In genomic region chrX:97524997-97525396, GRCh38 we compare ENCODE assay signal across 23 cellular contexts.
A peak's percentile ranks its signal among the peaks of the same experiment; 100 is the strongest.
DNase-seq lines count a peak whose midpoint lies in the region; ATAC-seq, FAIRE-seq and TF ChIP-seq lines count a peak whose summit lies in the region.
"Had no signal": no experiment of that assay in that cellular context is flagged by ENCODE, and none has a peak within 500 bp of the region (broad histone marks: within the 10 kb centered on the region; RNA-seq: fewer than 3 reads in every experiment).

No MANE protein-coding gene starts in this region.

- no peak overlapping the region for H3K9ac ChIP-seq in neural progenitor cell

- no peaks in the 10 kb centered on the region for H3K79me2 ChIP-seq in neural progenitor cell (ENCODE audit: low read depth)

- in situ Hi-C loops in G401 (cut with HindIII; ENCODE audit: low sequenced_read_pairs) = no loop called here

- no peaks in the 10 kb centered on the region for H4K20me1 ChIP-seq in neural progenitor cell (ENCODE audit: low read depth)

- peak overlapping the region; percentile 85 for H3K27ac Mint-ChIP-seq in neural progenitor cell
- no peak overlapping the region for H3K27ac Mint-ChIP-seq in activated CD4-positive, alpha-beta memory T cell treated with anti-CD3 and anti-CD28 coated beads for 36 hours
- H3K27ac Mint-ChIP-seq: activated B cell treated with CpG ODN at 0.5 μM for 24 hours had no signal

- no peaks in the 10 kb centered on the region for H3K27me3 ChIP-seq in neural progenitor cell
- H3K27me3 ChIP-seq: BE2C, colonic mucosa, esophagus muscularis mucosa, testis had no signal

- no peak overlapping the region for H2AFZ ChIP-seq in neural progenitor cell (replicated peaks)

- peaks cover 25% of the 10 kb centered on the region for H3K36me3 Mint-ChIP-seq in neural progenitor cell
- H3K36me3 Mint-ChIP-seq in activated CD4-positive, alpha-beta memory T cell treated with anti-CD3 and anti-CD28 coated beads for 36 hours = peaks cover 14% of the 10 kb centered on the region

- DNase-seq in ELF-1 (ENCODE audit: low read depth, low spot score) (peak; percentile 7), RCC 7860 (ENCODE audit: low spot score) (peak; percentile 64), epithelial cell of proximal tubule (ENCODE audit: low read depth) (peak; percentile 6), neural progenitor cell (ENCODE audit: low spot score) (peak; percentile 17), G401 (ENCODE audit: low spot score) (no peak)
- DNase-seq in activated CD4-positive, alpha-beta memory T cell treated with anti-CD3 and anti-CD28 coated beads for 36 hours = no peak
- no peak for DNase-seq in activated CD4-positive, alpha-beta T cell treated with anti-CD3 and anti-CD28 coated beads, Interleukin-2, amount 50 U/mL, for 4 hours
- DNase-seq: activated B cell treated with CpG ODN at 0.5 μM for 24 hours; activated effector memory CD4-positive, alpha-beta T cell treated with anti-CD3 and anti-CD28 coated beads, Interleukin-2, amount 50 U/mL, for 16 hours; anterior cingulate cortex; BE2C; colonic mucosa; KBM-7; left cardiac atrium; NCI-H1105; NCI-H2171; stimulated activated CD4-positive, alpha-beta T cell treated with anti-CD3 and anti-CD28 coated beads, Interleukin-4, amount 100 ng/mL, for 24 hours; stimulated activated CD8-positive, alpha-beta memory T cell treated with anti-CD3 and anti-CD28 coated beads, Interleukin-4, amount 100 ng/mL, for 48 hours; testis had no signal

- peak overlapping the region; percentile 3 for H3K27ac ChIP-seq in neural progenitor cell
- H3K27ac ChIP-seq: colonic mucosa, esophagus muscularis mucosa, RWPE1, testis had no signal

- FAIRE-seq in RCC 7860 (lab: Jason Lieb, UNC) = no peak
- FAIRE-seq: D721Med had no signal

- TF ChIP-seq CTCF in epithelial cell of proximal tubule (conservative IDR thresholded peaks at IDR 0.05; ENCODE audit: low read depth, low read length) (no peak), neural progenitor cell (IDR thresholded peaks at IDR 0.05) (no peak)

- CTCF ChIA-PET in activated CD4-positive, alpha-beta memory T cell treated with anti-CD3 and anti-CD28 coated beads for 36 hours (lab: Charles Lee) = no interaction called here

- H3K36me3 ChIP-seq in neural progenitor cell = no peaks in the 10 kb centered on the region
- H3K36me3 ChIP-seq: BE2C, colonic mucosa, esophagus muscularis mucosa had no signal

- no peak for ATAC-seq in GM21529 (IDR thresholded peaks at IDR 0.05; ENCODE audit: unreplicated experiment)
- ATAC-seq: left cardiac atrium had no signal

- H3K4me1 ChIP-seq in neural progenitor cell = peaks cover 25% of the 10 kb centered on the region
- H3K4me1 ChIP-seq: BE2C, colonic mucosa, esophagus muscularis mucosa, testis had no signal

- peak overlapping the region; percentile 14 for H3K4me2 ChIP-seq in neural progenitor cell

- POLR2A ChIA-PET in activated CD4-positive, alpha-beta memory T cell treated with anti-CD3 and anti-CD28 coated beads for 36 hours (lab: Charles Lee) = no interaction called here

- intact Hi-C loops in activated CD4-positive, alpha-beta memory T cell treated with anti-CD3 and anti-CD28 coated beads for 36 hours (cut with micrococcal nuclease) = no loop called here

- H3K9me3 ChIP-seq in neural progenitor cell (ENCODE audit: low read depth) = peaks cover 4% of the 10 kb centered on the region
- H3K9me3 ChIP-seq: BE2C, colonic mucosa, testis had no signal

- no peak overlapping the region for H3K4me3 Mint-ChIP-seq in neural progenitor cell
- H3K4me3 Mint-ChIP-seq in activated CD4-positive, alpha-beta memory T cell treated with anti-CD3 and anti-CD28 coated beads for 36 hours = no peak overlapping the region
- H3K4me3 Mint-ChIP-seq: activated B cell treated with CpG ODN at 0.5 μM for 24 hours had no signal

- peaks cover 15% of the 10 kb centered on the region for H3F3A ChIP-seq in neural progenitor cell (ENCODE audit: low read depth)

- H3K4me3 ChIP-seq in epithelial cell of proximal tubule (ENCODE audit: low read depth, low read length) = no peak overlapping the region
- no peak overlapping the region for H3K4me3 ChIP-seq in neural progenitor cell
- H3K4me3 ChIP-seq: colonic mucosa, esophagus muscularis mucosa, testis had no signal

- H3K27me3 Mint-ChIP-seq in neural progenitor cell (ENCODE audit: insufficient read depth, low read depth) = no peaks in the 10 kb centered on the region
- no peaks in the 10 kb centered on the region for H3K27me3 Mint-ChIP-seq in activated CD4-positive, alpha-beta memory T cell treated with anti-CD3 and anti-CD28 coated beads for 36 hours
- H3K27me3 Mint-ChIP-seq: activated B cell treated with CpG ODN at 0.5 μM for 24 hours had no signal

- peaks cover 25% of the 10 kb centered on the region for H3K4me1 Mint-ChIP-seq in neural progenitor cell
- no peaks in the 10 kb centered on the region for H3K4me1 Mint-ChIP-seq in activated CD4-positive, alpha-beta memory T cell treated with anti-CD3 and anti-CD28 coated beads for 36 hours (ENCODE audit: low read depth)

- H3K9me3 Mint-ChIP-seq in neural progenitor cell = peaks cover 39% of the 10 kb centered on the region
- peaks cover 12% of the 10 kb centered on the region for H3K9me3 Mint-ChIP-seq in activated CD4-positive, alpha-beta memory T cell treated with anti-CD3 and anti-CD28 coated beads for 36 hours

Comparison
In these comparisons a context has a peak if more than half of its experiments do, and no peak if none do; other contexts are left out.
1. DNase-seq: peak in ELF-1 (single experiment), RCC 7860 (single experiment), epithelial cell of proximal tubule (single experiment) and neural progenitor cell (single experiment); none in activated CD4-positive, alpha-beta memory T cell treated with anti-CD3 and anti-CD28 coated beads for 36 hours (single experiment), G401 (single experiment) and activated CD4-positive, alpha-beta T cell treated with anti-CD3 and anti-CD28 coated beads, Interleukin-2, amount 50 U/mL, for 4 hours (0 of 2).